ENCODE assay signal across 28 cellular contexts in the genomic region with DNA sequence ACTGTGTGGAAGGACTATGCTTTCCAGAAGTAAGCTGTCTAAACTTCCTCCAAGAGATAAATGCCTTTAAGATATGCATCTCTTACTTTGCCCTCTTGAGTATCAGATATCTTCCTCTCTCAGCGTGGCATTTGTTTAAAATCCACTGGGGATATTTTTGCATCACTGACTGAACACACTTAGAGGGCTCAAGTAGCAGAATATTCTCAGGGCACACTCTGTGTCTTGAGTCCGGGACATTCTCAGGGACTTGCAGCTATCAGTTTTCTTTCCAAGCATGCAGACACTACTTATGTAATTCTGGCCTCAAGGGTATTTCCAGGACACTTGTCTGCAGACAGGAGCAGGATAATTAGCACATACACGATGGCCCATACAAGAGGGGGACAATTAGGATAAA.
DNase-seq lines count a peak whose midpoint lies in the region; ATAC-seq, FAIRE-seq and TF ChIP-seq lines count a peak whose summit lies in the region.
"Had no signal": no experiment of that assay in that cellular context is flagged by ENCODE, and none has a peak within 500 bp of the region (broad histone marks: within the 10 kb centered on the region; RNA-seq: fewer than 3 reads in every experiment).

No MANE protein-coding gene starts in this region.

- H3K27me3 ChIP-seq in Karpas-422 (ENCODE audit: low read length): no peaks in the 10 kb centered on the region
- H3K27me3 ChIP-seq in GM12878 (replicated peaks in 1 of 2; ENCODE audit: control insufficient read depth in 2 of 2, insufficient read depth in 2 of 2, low read length in 1 of 2): no peaks in the 10 kb centered on the region
- no peaks in the 10 kb centered on the region for H3K27me3 ChIP-seq in gastrocnemius medialis
- no peaks in the 10 kb centered on the region for H3K27me3 ChIP-seq in CD4-positive, alpha-beta T cell (ENCODE audit: control insufficient read depth, insufficient read depth, low read length)
- H3K27me3 ChIP-seq: BLaER1, SJCRH30 had no signal

- H3K9ac ChIP-seq in Karpas-422 (ENCODE audit: low read length) (no peak overlapping the region), GM12878 (ENCODE audit: control insufficient read depth, insufficient read depth, low read length) (no peak overlapping the region)
- H3K9ac ChIP-seq: BLaER1 had no signal

- CTCF ChIA-PET in GM12878 (lab: Yijun Ruan, JAX): interaction anchor here (2.0 to 2.6 kb wide), 2 partner anchors 9 to 15 kb away, joined by 6 to 7 read pairs; no protein-coding TSS in a partner anchor
- CTCF ChIA-PET in CD4-positive, alpha-beta T cell (lab: Charles Lee): no interaction called here
- CTCF ChIA-PET in MCF 10A (lab: Yijun Ruan, JAX): interaction anchor here (0.7 kb wide), 1 partner anchor 15 kb away, joined by 3 read pairs; no protein-coding TSS in a partner anchor

- H4K20me1 ChIP-seq in Karpas-422 (ENCODE audit: insufficient read depth, low read depth, low read length): no peaks in the 10 kb centered on the region
- no peaks in the 10 kb centered on the region for H4K20me1 ChIP-seq in GM12878 (ENCODE audit: control insufficient read depth, insufficient read depth)
- H4K20me1 ChIP-seq: BLaER1 had no signal

- 10% methylated on average over 3 of the region's 3 CpGs for WGBS in GM12878 (ENCODE audit: insufficient coverage, insufficient replicate concordance, low lambda C conversion rate, missing lambda C conversion rate)

- H3K27ac ChIP-seq in Karpas-422 (ENCODE audit: low read length) (no peak overlapping the region), GM12878 (ENCODE audit: control insufficient read depth, insufficient read depth) (peak overlapping the region; percentile 6; the same call in 1 of the 2 replicates), gastrocnemius medialis (peak overlapping the region in 2 of 4 donors; percentile 52 to 65)
- H3K27ac ChIP-seq in CD4-positive, alpha-beta T cell (ENCODE audit: low read depth, low read length): no peak overlapping the region
- H3K27ac ChIP-seq: BLaER1, PC-9, SJCRH30 had no signal

- H3K4me1 ChIP-seq in Karpas-422 (ENCODE audit: low read length): peaks cover 21% of the 10 kb centered on the region
- H3K4me1 ChIP-seq in GM12878 (ENCODE audit: control insufficient read depth, insufficient read depth, low read length): peaks cover 10% of the 10 kb centered on the region
- peaks cover 4 to 14% of the 10 kb centered on the region in 2 donors for H3K4me1 ChIP-seq in gastrocnemius medialis
- H3K4me1 ChIP-seq: BLaER1, Caco-2 had no signal

- POLR2A ChIA-PET in GM12878 (lab: Charles Lee) (interaction anchor here (0.7 kb wide), 1 partner anchor 195 kb away, joined by 3 read pairs; no protein-coding TSS in a partner anchor), MCF 10A (lab: Yijun Ruan, JAX) (no interaction called here)
- POLR2A ChIA-PET in CD4-positive, alpha-beta T cell (lab: Charles Lee): no interaction called here

- peak overlapping the region; percentile 38 for H3K4me2 ChIP-seq in Karpas-422 (ENCODE audit: low read depth, low read length, poor library complexity, severe bottlenecking)
- H3K4me2 ChIP-seq in GM12878 (ENCODE audit: control insufficient read depth, insufficient read depth): peak overlapping the region; percentile 13; the same call in 1 of the 2 replicates
- H3K4me2 ChIP-seq: BLaER1, PC-9 had no signal

- H3K79me2 ChIP-seq in Karpas-422 (ENCODE audit: low read length) (no peaks in the 10 kb centered on the region), GM12878 (ENCODE audit: control insufficient read depth, insufficient read depth, low read length) (no peaks in the 10 kb centered on the region)

- TF ChIP-seq POLR2A in GM12878 (IDR thresholded peaks at IDR 0.05; ENCODE audit: low read depth, low read length): no peak
- no peak for TF ChIP-seq POLR2A in gastrocnemius medialis (IDR thresholded peaks at IDR 0.05)

- RAD21 ChIA-PET in GM12878 (lab: Charles Lee; ENCODE audit: unreplicated experiment): interaction anchor here (1.2 kb wide), 1 partner anchor 11 kb away, joined by 3 read pairs; no protein-coding TSS in a partner anchor

- H3K36me3 Mint-ChIP-seq in CD4-positive, alpha-beta T cell (ENCODE audit: low read depth): no peaks in the 10 kb centered on the region
- H3K36me3 Mint-ChIP-seq in MCF 10A (ENCODE audit: insufficient read depth, unreplicated experiment): no peaks in the 10 kb centered on the region
- H3K36me3 Mint-ChIP-seq: CD8-positive, alpha-beta T cell had no signal

- H3K9me3 Mint-ChIP-seq in CD4-positive, alpha-beta T cell: peaks cover under 1% of the 10 kb centered on the region
- H3K9me3 Mint-ChIP-seq in MCF 10A (ENCODE audit: unreplicated experiment): no peaks in the 10 kb centered on the region
- H3K9me3 Mint-ChIP-seq: CD8-positive, alpha-beta T cell had no signal

- TF ChIP-seq CTCF in GM12878 (IDR thresholded peaks at IDR 0.05 in 2 of 3, conservative IDR thresholded peaks at IDR 0.05 in 1 of 3; ENCODE audit: control insufficient read depth in 2 of 3, extremely low read depth in 1 of 3, insufficient read depth in 1 of 3, low read depth in 3 of 3, low read length in 3 of 3): no peak
- no peak for TF ChIP-seq CTCF in gastrocnemius medialis (IDR thresholded peaks at IDR 0.05 in 4 of 5, conservative IDR thresholded peaks at IDR 0.05 in 1 of 5)
- no peak for TF ChIP-seq CTCF in CD4-positive, alpha-beta T cell (IDR thresholded peaks at IDR 0.05)
- TF ChIP-seq CTCF in MCF 10A (IDR thresholded peaks at IDR 0.05; ENCODE audit: unreplicated experiment): no peak

- BruUV-seq in GM12878 (replicated peaks; lab: Mats Ljungman, UMichigan) (no TSS peak), MCF 10A (replicated peaks; lab: Mats Ljungman, UMichigan) (no TSS peak)

- ATAC-seq in GM18502 (IDR thresholded peaks at IDR 0.05; ENCODE audit: poor library complexity, unreplicated experiment) (peak; percentile 43), GM12878 (peak; percentile 55), gastrocnemius medialis (peak; percentile 98), HG02870 (IDR thresholded peaks at IDR 0.05; ENCODE audit: unreplicated experiment) (no peak)
- ATAC-seq in CD4-positive, alpha-beta T cell (ENCODE audit: poor library complexity): no peak
- ATAC-seq: CD8-positive, alpha-beta T cell; Right ventricle myocardium inferior; SK-N-SH treated with all-trans-retinoic acid at 6 μM for 48 hours had no signal

- TF ChIP-seq RAD21 in GM12878 (IDR thresholded peaks at IDR 0.05; ENCODE audit: insufficient read depth, low read depth, low read length): no peak

- H3K36me3 ChIP-seq in Karpas-422 (ENCODE audit: insufficient read depth, low read length) (no peaks in the 10 kb centered on the region), GM12878 (ENCODE audit: control insufficient read depth in 2 of 2, insufficient read depth in 2 of 2, low read length in 1 of 2) (no peaks in the 10 kb centered on the region), gastrocnemius medialis (no peaks in the 10 kb centered on the region)
- H3K36me3 ChIP-seq: BLaER1, SJCRH30 had no signal

- no peaks in the 10 kb centered on the region for H3K9me2 ChIP-seq in Karpas-422 (replicated peaks; ENCODE audit: insufficient read depth, low read length)

- SMC1A ChIA-PET in GM12878 (lab: Charles Lee; ENCODE audit: uncharacterized antibody, unreplicated experiment): interaction anchor here (0.8 to 0.9 kb wide), 2 partner anchors 35 to 76 kb away, joined by 3 read pairs; no protein-coding TSS in a partner anchor

- DNase-seq in Karpas-422 (peak; percentile 87), GM12878 (ENCODE audit: low read depth, low spot score) (peak; percentile 20), gastrocnemius medialis (peak; percentile 31), MCF 10A (ENCODE audit: unreplicated experiment) (no peak)
- no peak for DNase-seq in CD4-positive, alpha-beta T cell
- DNase-seq: Caco-2; CD8-positive, alpha-beta T cell; DMS 273 treated with DMSO at 0.1 percent for 48 hours; DMS79; EL; GDM1; IMR-90; KG1; NCI-H1048; NCI-H1694; NCI-H2029 treated with DMSO at 0.1 percent for 48 hours; NCI-H446; NCI-H524 treated with DMSO at 0.1 percent for 48 hours; NCI-H774; PC-9; SJCRH30 had no signal

- H3K4me3 ChIP-seq in Karpas-422 (ENCODE audit: low read length) (peak overlapping the region; percentile 19; the same call in 1 of the 2 replicates), GM12878 (no peak overlapping the region), gastrocnemius medialis (no peak overlapping the region)
- H3K4me3 ChIP-seq: BLaER1, PC-9, SJCRH30 had no signal

- no peak for FAIRE-seq in GM12878 (lab: Jason Lieb, UNC)
- FAIRE-seq: GM12891, H54 had no signal

- no peak for TF ChIP-seq EP300 in GM12878 (IDR thresholded peaks at IDR 0.05; ENCODE audit: borderline replicate concordance in 1 of 2, control insufficient read depth in 1 of 2, low read depth in 2 of 2, low read length in 2 of 2)

- H3K4me1 Mint-ChIP-seq in CD4-positive, alpha-beta T cell (ENCODE audit: low read depth): no peaks in the 10 kb centered on the region
- no peaks in the 10 kb centered on the region for H3K4me1 Mint-ChIP-seq in MCF 10A (ENCODE audit: insufficient read depth, unreplicated experiment)

- in situ Hi-C loops in GM12878 (cut with MboI) (no loop called here), gastrocnemius medialis (cut with MboI; ENCODE audit: low sequenced_read_pairs in 4 of 4) (no loop called here)

- H3K27me3 Mint-ChIP-seq in CD4-positive, alpha-beta T cell: peaks cover 22% of the 10 kb centered on the region
- H3K27me3 Mint-ChIP-seq in MCF 10A (ENCODE audit: insufficient read depth, unreplicated experiment): no peaks in the 10 kb centered on the region

- H3K9me3 ChIP-seq in Karpas-422 (ENCODE audit: low read length) (no peaks in the 10 kb centered on the region), GM12878 (replicated peaks; ENCODE audit: control insufficient read depth, insufficient read depth, low read length) (peaks cover under 1% of the 10 kb centered on the region; the same call in 2 of the 3 replicates), gastrocnemius medialis (no peaks in the 10 kb centered on the region)
- no peaks in the 10 kb centered on the region for H3K9me3 ChIP-seq in CD4-positive, alpha-beta T cell (ENCODE audit: control insufficient read depth, low read length)
- H3K9me3 ChIP-seq: Caco-2, SJCRH30 had no signal

- no peak overlapping the region for H3K27ac Mint-ChIP-seq in CD4-positive, alpha-beta T cell
- no peak overlapping the region for H3K27ac Mint-ChIP-seq in MCF 10A (ENCODE audit: low read depth, unreplicated experiment)
- H3K27ac Mint-ChIP-seq: CD8-positive, alpha-beta T cell had no signal

- no peak overlapping the region for H2AFZ ChIP-seq in Karpas-422 (ENCODE audit: low read length)
- H2AFZ ChIP-seq in GM12878 (ENCODE audit: control insufficient read depth, low read depth, low read length): peak overlapping the region; percentile 59
- H2AFZ ChIP-seq: PC-9 had no signal

- no peak overlapping the region for H3K4me3 Mint-ChIP-seq in CD4-positive, alpha-beta T cell
- no peak overlapping the region for H3K4me3 Mint-ChIP-seq in MCF 10A (ENCODE audit: unreplicated experiment)
- H3K4me3 Mint-ChIP-seq: CD8-positive, alpha-beta T cell had no signal

- intact Hi-C loops in GM12878 (cut with micrococcal nuclease; ENCODE audit: unreplicated experiment): loop anchor here (10.0 kb wide), 1 partner anchor 134 kb away; a partner anchor contains a TSS
- intact Hi-C loops in gastrocnemius medialis (cut with DNase I; ENCODE audit: low total_unique reads): no loop called here
- intact Hi-C loops in CD4-positive, alpha-beta T cell (cut with DNase I, micrococcal nuclease): no loop called here
- intact Hi-C loops in MCF 10A (cut with micrococcal nuclease): no loop called here

TF ChIP-seq in GM12878, 131 proteins besides CTCF, POLR2A, EP300 and RAD21 (continues in another document):
- no peak for TF ChIP-seq TCF7 (IDR thresholded peaks at IDR 0.05; ENCODE audit: borderline replicate concordance)

Comparison
In these comparisons a context has a peak if more than half of its experiments do, and no peak if none do; other contexts are left out.
1. ATAC-seq: peak in GM18502 (single experiment), GM12878 (single experiment) and gastrocnemius medialis (2 of 2); none in CD4-positive, alpha-beta T cell (single experiment) and HG02870 (single experiment).
2. DNase-seq: peak in Karpas-422 (single experiment), GM12878 (single experiment) and gastrocnemius medialis (2 of 2); none in CD4-positive, alpha-beta T cell (0 of 10) and MCF 10A (single experiment).